In genomic region chr4:181766061-181766460, GRCh38 we compare ENCODE assay signal across 23 cellular contexts.
DNase-seq lines count a peak whose midpoint lies in the region; ATAC-seq and TF ChIP-seq lines count a peak whose summit lies in the region.
"Had no signal": no experiment of that assay in that cellular context is flagged by ENCODE, and none has a peak within 500 bp of the region (broad histone marks: within the 10 kb centered on the region; RNA-seq: fewer than 3 reads in every experiment).

No MANE protein-coding gene starts in this region.

- H3K9me3 ChIP-seq in MG63 = no peaks in the 10 kb centered on the region
- H3K9me3 ChIP-seq in CD4-positive, alpha-beta T cell (ENCODE audit: control insufficient read depth, low read length) = no peaks in the 10 kb centered on the region
- H3K9me3 ChIP-seq: HAP-1, SK-N-SH had no signal

- H3K36me3 Mint-ChIP-seq in MCF 10A (ENCODE audit: insufficient read depth, unreplicated experiment) (no peaks in the 10 kb centered on the region), mesothelial cell of epicardium (peaks cover 2% of the 10 kb centered on the region)
- H3K36me3 Mint-ChIP-seq in CD4-positive, alpha-beta T cell (ENCODE audit: low read depth) = no peaks in the 10 kb centered on the region
- H3K36me3 Mint-ChIP-seq: CD4-positive, alpha-beta memory T cell; T-cell had no signal

- in situ Hi-C loops in T47D (cut with HindIII; ENCODE audit: low pct_unique_long_range_greater_than_20kb, low sequenced_read_pairs) = no loop called here

- 0 out of 2 replicates have a peak overlapping the region, but pooled peaks have one; percentile 4 for H3K4me3 ChIP-seq in MG63
- H3K4me3 ChIP-seq: HAP-1 had no signal

- TF ChIP-seq CTCF in MCF 10A (IDR thresholded peaks at IDR 0.05; ENCODE audit: unreplicated experiment) (no peak), mesothelial cell of epicardium (IDR thresholded peaks at IDR 0.05; ENCODE audit: unreplicated experiment) (no peak)
- no peak for TF ChIP-seq CTCF in CD4-positive, alpha-beta T cell (IDR thresholded peaks at IDR 0.05)

- ATAC-seq in HG03095 (IDR thresholded peaks at IDR 0.05; ENCODE audit: unreplicated experiment) = no peak
- ATAC-seq in CD4-positive, alpha-beta T cell (ENCODE audit: poor library complexity) = no peak
- ATAC-seq: PC-3, T-cell had no signal

- H3K27ac ChIP-seq in CD4-positive, alpha-beta T cell (ENCODE audit: low read depth, low read length) = no peak overlapping the region
- H3K27ac ChIP-seq: 22Rv1 had no signal

- DNase-seq in T47D (ENCODE audit: low read depth in 1 of 2, low spot score in 1 of 2) = peak; percentile 7 to 52
- no peak for DNase-seq in MCF 10A (ENCODE audit: unreplicated experiment)
- no peak for DNase-seq in MG63
- no peak for DNase-seq in mesothelial cell of epicardium (ENCODE audit: low spot score in 2 of 2, unreplicated experiment in 2 of 2)
- DNase-seq in activated effector memory CD4-positive, alpha-beta T cell treated with anti-CD3 and anti-CD28 coated beads, Interleukin-2, amount 50 U/mL, for 16 hours = no peak
- no peak for DNase-seq in CD4-positive, alpha-beta T cell
- no peak for DNase-seq in DMS153 (lab: John Stamatoyannopoulos, UW)
- DNase-seq: Calu3; CD4-positive, alpha-beta memory T cell; KG1; NCI-H1417 treated with DMSO at 0.1 percent for 48 hours; NCI-H187 treated with DMSO at 0.1 percent for 48 hours; NCI-H2227 treated with DMSO at 0.1 percent for 48 hours; NCI-H510A treated with DMSO at 0.1 percent for 48 hours; NCI-H82; PC-3; RPMI8226; SHP77 treated with DMSO at 0.1 percent for 48 hours; SK-N-SH; T-cell had no signal

- no TSS peak for BruUV-seq in MCF 10A (replicated peaks; lab: Mats Ljungman, UMichigan)

- no peaks in the 10 kb centered on the region for H3K4me1 Mint-ChIP-seq in MCF 10A (ENCODE audit: insufficient read depth, unreplicated experiment)
- peaks cover 13% of the 10 kb centered on the region for H3K4me1 Mint-ChIP-seq in mesothelial cell of epicardium
- H3K4me1 Mint-ChIP-seq in CD4-positive, alpha-beta T cell (ENCODE audit: low read depth) = no peaks in the 10 kb centered on the region
- H3K4me1 Mint-ChIP-seq: CD4-positive, alpha-beta memory T cell; T-cell had no signal

- intact Hi-C loops in MCF 10A (cut with micrococcal nuclease) = no loop called here
- intact Hi-C loops in CD4-positive, alpha-beta T cell (cut with DNase I, micrococcal nuclease) = no loop called here

- CTCF ChIA-PET in MCF 10A (lab: Yijun Ruan, JAX) = interaction anchor here (0.8 kb wide), 1 partner anchor 238 kb away, joined by 3 read pairs; no protein-coding TSS in a partner anchor
- CTCF ChIA-PET in CD4-positive, alpha-beta T cell (lab: Charles Lee) = no interaction called here

- H3K9me3 Mint-ChIP-seq in MCF 10A (ENCODE audit: unreplicated experiment) (no peaks in the 10 kb centered on the region), mesothelial cell of epicardium (peaks cover 3% of the 10 kb centered on the region)
- peaks cover 3% of the 10 kb centered on the region for H3K9me3 Mint-ChIP-seq in CD4-positive, alpha-beta T cell

- H3K27ac Mint-ChIP-seq in MCF 10A (ENCODE audit: low read depth, unreplicated experiment) (no peak overlapping the region), mesothelial cell of epicardium (peak overlapping the region; percentile 3)
- H3K27ac Mint-ChIP-seq in CD4-positive, alpha-beta T cell = no peak overlapping the region
- H3K27ac Mint-ChIP-seq: CD4-positive, alpha-beta memory T cell; T-cell had no signal

- no peaks in the 10 kb centered on the region for H3K36me3 ChIP-seq in MG63
- H3K36me3 ChIP-seq: HAP-1 had no signal

- POLR2A ChIA-PET in MCF 10A (lab: Yijun Ruan, JAX) = no interaction called here
- POLR2A ChIA-PET in CD4-positive, alpha-beta T cell (lab: Charles Lee) = no interaction called here

- no peak overlapping the region for H3K4me3 Mint-ChIP-seq in MCF 10A (ENCODE audit: unreplicated experiment)
- no peak overlapping the region for H3K4me3 Mint-ChIP-seq in mesothelial cell of epicardium
- no peak overlapping the region for H3K4me3 Mint-ChIP-seq in CD4-positive, alpha-beta T cell
- H3K4me3 Mint-ChIP-seq: CD4-positive, alpha-beta memory T cell; T-cell had no signal

- H3K27me3 Mint-ChIP-seq in MCF 10A (ENCODE audit: insufficient read depth, unreplicated experiment) (no peaks in the 10 kb centered on the region), mesothelial cell of epicardium (ENCODE audit: low read depth) (no peaks in the 10 kb centered on the region)
- no peaks in the 10 kb centered on the region for H3K27me3 Mint-ChIP-seq in CD4-positive, alpha-beta T cell
- H3K27me3 Mint-ChIP-seq: CD4-positive, alpha-beta memory T cell; T-cell had no signal

- H3K27me3 ChIP-seq in MG63 = no peaks in the 10 kb centered on the region
- no peaks in the 10 kb centered on the region for H3K27me3 ChIP-seq in CD4-positive, alpha-beta T cell (ENCODE audit: control insufficient read depth, insufficient read depth, low read length)

Comparison
In these comparisons a context has a peak if more than half of its experiments do, and no peak if none do; other contexts are left out.
1. DNase-seq: peak in T47D (2 of 2); none in MCF 10A (single experiment), MG63 (single experiment), mesothelial cell of epicardium (0 of 2), activated effector memory CD4-positive, alpha-beta T cell treated with anti-CD3 and anti-CD28 coated beads, Interleukin-2, amount 50 U/mL, for 16 hours (single experiment), CD4-positive, alpha-beta T cell (0 of 10) and DMS153 (single experiment).